Comparison of ENCODE assay signal across 1 cellular context in genomic region chr5:81091199-81091598, GRCh38.
TF ChIP-seq lines count a peak whose summit lies in the region.

No MANE protein-coding gene starts in this region.

TF ChIP-seq in GM23338, 12 proteins besides CTCF, POLR2A, EP300 and RAD21 (continued from another document):
- TF ChIP-seq, protein P1, sequence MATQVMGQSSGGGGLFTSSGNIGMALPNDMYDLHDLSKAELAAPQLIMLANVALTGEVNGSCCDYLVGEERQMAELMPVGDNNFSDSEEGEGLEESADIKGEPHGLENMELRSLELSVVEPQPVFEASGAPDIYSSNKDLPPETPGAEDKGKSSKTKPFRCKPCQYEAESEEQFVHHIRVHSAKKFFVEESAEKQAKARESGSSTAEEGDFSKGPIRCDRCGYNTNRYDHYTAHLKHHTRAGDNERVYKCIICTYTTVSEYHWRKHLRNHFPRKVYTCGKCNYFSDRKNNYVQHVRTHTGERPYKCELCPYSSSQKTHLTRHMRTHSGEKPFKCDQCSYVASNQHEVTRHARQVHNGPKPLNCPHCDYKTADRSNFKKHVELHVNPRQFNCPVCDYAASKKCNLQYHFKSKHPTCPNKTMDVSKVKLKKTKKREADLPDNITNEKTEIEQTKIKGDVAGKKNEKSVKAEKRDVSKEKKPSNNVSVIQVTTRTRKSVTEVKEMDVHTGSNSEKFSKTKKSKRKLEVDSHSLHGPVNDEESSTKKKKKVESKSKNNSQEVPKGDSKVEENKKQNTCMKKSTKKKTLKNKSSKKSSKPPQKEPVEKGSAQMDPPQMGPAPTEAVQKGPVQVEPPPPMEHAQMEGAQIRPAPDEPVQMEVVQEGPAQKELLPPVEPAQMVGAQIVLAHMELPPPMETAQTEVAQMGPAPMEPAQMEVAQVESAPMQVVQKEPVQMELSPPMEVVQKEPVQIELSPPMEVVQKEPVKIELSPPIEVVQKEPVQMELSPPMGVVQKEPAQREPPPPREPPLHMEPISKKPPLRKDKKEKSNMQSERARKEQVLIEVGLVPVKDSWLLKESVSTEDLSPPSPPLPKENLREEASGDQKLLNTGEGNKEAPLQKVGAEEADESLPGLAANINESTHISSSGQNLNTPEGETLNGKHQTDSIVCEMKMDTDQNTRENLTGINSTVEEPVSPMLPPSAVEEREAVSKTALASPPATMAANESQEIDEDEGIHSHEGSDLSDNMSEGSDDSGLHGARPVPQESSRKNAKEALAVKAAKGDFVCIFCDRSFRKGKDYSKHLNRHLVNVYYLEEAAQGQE (IDR thresholded peaks at IDR 0.05; ENCODE audit: unreplicated experiment): no peak
- TF ChIP-seq CREB1 (CRISPR knock-in tag; IDR thresholded peaks at IDR 0.05; ENCODE audit: low read depth): no peak
- TF ChIP-seq ZNF331 (CRISPR knock-in tag; IDR thresholded peaks at IDR 0.05; ENCODE audit: low read depth): no peak
- TF ChIP-seq EZH2 (IDR thresholded peaks at IDR 0.05; ENCODE audit: low read depth, unreplicated experiment): no peak
- no peak for TF ChIP-seq EZH2phosphoT487 (IDR thresholded peaks at IDR 0.05; ENCODE audit: unreplicated experiment)
- no peak for TF ChIP-seq ETS1 (IDR thresholded peaks at IDR 0.05)
- TF ChIP-seq, protein P2, sequence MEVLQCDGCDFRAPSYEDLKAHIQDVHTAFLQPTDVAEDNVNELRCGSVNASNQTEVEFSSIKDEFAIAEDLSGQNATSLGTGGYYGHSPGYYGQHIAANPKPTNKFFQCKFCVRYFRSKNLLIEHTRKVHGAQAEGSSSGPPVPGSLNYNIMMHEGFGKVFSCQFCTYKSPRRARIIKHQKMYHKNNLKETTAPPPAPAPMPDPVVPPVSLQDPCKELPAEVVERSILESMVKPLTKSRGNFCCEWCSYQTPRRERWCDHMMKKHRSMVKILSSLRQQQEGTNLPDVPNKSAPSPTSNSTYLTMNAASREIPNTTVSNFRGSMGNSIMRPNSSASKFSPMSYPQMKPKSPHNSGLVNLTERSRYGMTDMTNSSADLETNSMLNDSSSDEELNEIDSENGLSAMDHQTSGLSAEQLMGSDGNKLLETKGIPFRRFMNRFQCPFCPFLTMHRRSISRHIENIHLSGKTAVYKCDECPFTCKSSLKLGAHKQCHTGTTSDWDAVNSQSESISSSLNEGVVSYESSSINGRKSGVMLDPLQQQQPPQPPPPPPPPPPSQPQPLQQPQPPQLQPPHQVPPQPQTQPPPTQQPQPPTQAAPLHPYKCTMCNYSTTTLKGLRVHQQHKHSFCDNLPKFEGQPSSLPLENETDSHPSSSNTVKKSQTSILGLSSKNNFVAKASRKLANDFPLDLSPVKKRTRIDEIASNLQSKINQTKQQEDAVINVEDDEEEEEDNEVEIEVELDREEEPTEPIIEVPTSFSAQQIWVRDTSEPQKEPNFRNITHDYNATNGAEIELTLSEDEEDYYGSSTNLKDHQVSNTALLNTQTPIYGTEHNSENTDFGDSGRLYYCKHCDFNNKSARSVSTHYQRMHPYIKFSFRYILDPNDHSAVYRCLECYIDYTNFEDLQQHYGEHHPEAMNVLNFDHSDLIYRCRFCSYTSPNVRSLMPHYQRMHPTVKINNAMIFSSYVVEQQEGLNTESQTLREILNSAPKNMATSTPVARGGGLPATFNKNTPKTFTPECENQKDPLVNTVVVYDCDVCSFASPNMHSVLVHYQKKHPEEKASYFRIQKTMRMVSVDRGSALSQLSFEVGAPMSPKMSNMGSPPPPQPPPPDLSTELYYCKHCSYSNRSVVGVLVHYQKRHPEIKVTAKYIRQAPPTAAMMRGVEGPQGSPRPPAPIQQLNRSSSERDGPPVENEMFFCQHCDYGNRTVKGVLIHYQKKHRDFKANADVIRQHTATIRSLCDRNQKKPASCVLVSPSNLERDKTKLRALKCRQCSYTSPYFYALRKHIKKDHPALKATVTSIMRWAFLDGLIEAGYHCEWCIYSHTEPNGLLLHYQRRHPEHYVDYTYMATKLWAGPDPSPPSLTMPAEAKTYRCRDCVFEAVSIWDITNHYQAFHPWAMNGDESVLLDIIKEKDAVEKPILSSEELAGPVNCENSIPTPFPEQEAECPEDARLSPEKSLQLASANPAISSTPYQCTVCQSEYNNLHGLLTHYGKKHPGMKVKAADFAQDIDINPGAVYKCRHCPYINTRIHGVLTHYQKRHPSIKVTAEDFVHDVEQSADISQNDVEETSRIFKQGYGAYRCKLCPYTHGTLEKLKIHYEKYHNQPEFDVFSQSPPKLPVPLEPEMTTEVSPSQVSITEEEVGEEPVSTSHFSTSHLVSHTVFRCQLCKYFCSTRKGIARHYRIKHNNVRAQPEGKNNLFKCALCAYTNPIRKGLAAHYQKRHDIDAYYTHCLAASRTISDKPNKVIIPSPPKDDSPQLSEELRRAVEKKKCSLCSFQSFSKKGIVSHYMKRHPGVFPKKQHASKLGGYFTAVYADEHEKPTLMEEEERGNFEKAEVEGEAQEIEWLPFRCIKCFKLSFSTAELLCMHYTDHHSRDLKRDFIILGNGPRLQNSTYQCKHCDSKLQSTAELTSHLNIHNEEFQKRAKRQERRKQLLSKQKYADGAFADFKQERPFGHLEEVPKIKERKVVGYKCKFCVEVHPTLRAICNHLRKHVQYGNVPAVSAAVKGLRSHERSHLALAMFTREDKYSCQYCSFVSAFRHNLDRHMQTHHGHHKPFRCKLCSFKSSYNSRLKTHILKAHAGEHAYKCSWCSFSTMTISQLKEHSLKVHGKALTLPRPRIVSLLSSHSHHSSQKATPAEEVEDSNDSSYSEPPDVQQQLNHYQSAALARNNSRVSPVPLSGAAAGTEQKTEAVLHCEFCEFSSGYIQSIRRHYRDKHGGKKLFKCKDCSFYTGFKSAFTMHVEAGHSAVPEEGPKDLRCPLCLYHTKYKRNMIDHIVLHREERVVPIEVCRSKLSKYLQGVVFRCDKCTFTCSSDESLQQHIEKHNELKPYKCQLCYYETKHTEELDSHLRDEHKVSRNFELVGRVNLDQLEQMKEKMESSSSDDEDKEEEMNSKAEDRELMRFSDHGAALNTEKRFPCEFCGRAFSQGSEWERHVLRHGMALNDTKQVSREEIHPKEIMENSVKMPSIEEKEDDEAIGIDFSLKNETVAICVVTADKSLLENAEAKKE (CRISPR knock-in tag; IDR thresholded peaks at IDR 0.05): no peak
